ENCODE assay signal across 11 cellular contexts in the genomic region with DNA sequence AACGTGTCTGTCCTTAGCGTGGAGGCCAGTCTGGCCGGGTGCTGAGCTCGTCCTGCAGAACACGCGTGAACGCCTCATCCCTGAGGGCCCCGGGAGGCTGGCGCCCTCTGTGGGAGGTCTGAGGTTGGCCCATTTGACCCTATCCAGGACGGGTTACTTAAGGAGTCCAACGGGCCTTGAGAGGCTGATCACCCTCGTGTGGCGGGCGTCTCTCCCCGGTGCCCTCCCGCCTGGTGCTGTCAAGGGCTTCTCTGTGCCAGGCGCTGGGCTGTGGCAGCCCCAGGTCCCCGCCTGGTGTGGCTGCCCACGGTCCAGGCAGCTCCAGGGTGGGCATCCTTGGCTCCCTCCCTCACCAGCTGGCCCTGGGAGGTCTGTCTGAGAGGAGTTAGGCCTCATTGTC. TPM values are rescaled to one million over a fixed set of nuclear protein-coding genes. Genes with fewer than 3 reads are reported as not detected.
DNase-seq lines count a peak whose midpoint lies in the region; ATAC-seq and TF ChIP-seq lines count a peak whose summit lies in the region.
"Had no signal": no experiment of that assay in that cellular context is flagged by ENCODE, and none has a peak within 500 bp of the region (broad histone marks: within the 10 kb centered on the region; RNA-seq: fewer than 3 reads in every experiment).

No MANE protein-coding gene starts in this region.

- no peak for ATAC-seq in HG03045 (IDR thresholded peaks at IDR 0.05; ENCODE audit: unreplicated experiment)

- no peaks in the 10 kb centered on the region for H3K9me3 ChIP-seq in BLaER1 treated with 17β-estradiol and CSF1 and Interleukin-3, amounts not matched to agents 10 nM and 100 nM (replicated peaks in 1 of 11)
- H3K9me3 ChIP-seq in Peyer's patch: no peaks in the 10 kb centered on the region
- no peaks in the 10 kb centered on the region for H3K9me3 ChIP-seq in neutrophil
- H3K9me3 ChIP-seq: HAP-1 had no signal

- peaks cover 79 to 99% (median 95%) of the 10 kb centered on the region in 10 experiments for H3K4me1 ChIP-seq in BLaER1 treated with 17β-estradiol and CSF1 and Interleukin-3, amounts not matched to agents 10 nM and 100 nM
- H3K4me1 ChIP-seq in Peyer's patch: peaks cover 12 to 92% (median 53%) of the 10 kb centered on the region in 4 donors
- H3K4me1 ChIP-seq in neutrophil (ENCODE audit: control insufficient read depth in 1 of 2, insufficient read depth in 1 of 2, low read depth in 1 of 2, low read length in 1 of 2): peaks cover 78 to 92% of the 10 kb centered on the region in 2 experiments

- H3K27ac ChIP-seq in BLaER1 treated with 17β-estradiol and CSF1 and Interleukin-3, amounts not matched to agents 10 nM and 100 nM: peak overlapping the region in 9 of 11 experiments; percentile 10 to 97 (median 51); a peak in 16 of 22 replicates
- H3K27ac ChIP-seq in Peyer's patch (peak overlapping the region; percentile 28 to 86 (median 50)), neutrophil (peak overlapping the region; percentile 35)

- TF ChIP-seq CTCF in Peyer's patch (IDR thresholded peaks at IDR 0.05) (peak in 1 of 6 experiments; percentile 14), epithelial cell of proximal tubule (conservative IDR thresholded peaks at IDR 0.05; ENCODE audit: low read depth, low read length) (peak; percentile 41), neutrophil (IDR thresholded peaks at IDR 0.05) (no peak)

- H3K36me3 ChIP-seq in BLaER1 treated with 17β-estradiol and CSF1 and Interleukin-3, amounts not matched to agents 10 nM and 100 nM: peaks cover 5 to 73% (median 20%) of the 10 kb centered on the region in 11 experiments; a peak in 18 of 22 replicates
- H3K36me3 ChIP-seq in Peyer's patch (no peaks in the 10 kb centered on the region), neutrophil (no peaks in the 10 kb centered on the region)

- no peak overlapping the region for H3K4me3 ChIP-seq in BLaER1 treated with 17β-estradiol and CSF1 and Interleukin-3, amounts not matched to agents 10 nM and 100 nM
- H3K4me3 ChIP-seq in Peyer's patch: peak overlapping the region in 1 of 4 donors; percentile 8
- no peak overlapping the region for H3K4me3 ChIP-seq in epithelial cell of proximal tubule (ENCODE audit: low read depth, low read length)
- no peak overlapping the region for H3K4me3 ChIP-seq in neutrophil (ENCODE audit: low read depth in 1 of 2, low read length in 1 of 2)
- H3K4me3 ChIP-seq: HAP-1 had no signal

- H4K20me1 ChIP-seq in BLaER1 treated with 17β-estradiol and CSF1 and Interleukin-3, amounts not matched to agents 10 nM and 100 nM: peaks cover 94 to 100% (median 100%) of the 10 kb centered on the region in 11 experiments

- H3K27me3 ChIP-seq in BLaER1 treated with 17β-estradiol and CSF1 and Interleukin-3, amounts not matched to agents 10 nM and 100 nM: no peaks in the 10 kb centered on the region
- H3K27me3 ChIP-seq in Peyer's patch (no peaks in the 10 kb centered on the region), neutrophil (no peaks in the 10 kb centered on the region)

- no peak for TF ChIP-seq POLR2A in Peyer's patch (IDR thresholded peaks at IDR 0.05)

- DNase-seq in Peyer's patch (no peak), epithelial cell of proximal tubule (ENCODE audit: low read depth) (no peak), NCI-H2227 (lab: John Stamatoyannopoulos, UW; ENCODE audit: unreplicated experiment) (no peak), NCI-H345 (lab: John Stamatoyannopoulos, UW) (no peak), NCI-H1436 (lab: John Stamatoyannopoulos, UW) (no peak)
- DNase-seq: mammary epithelial cell, NCI-H1092 had no signal

- H3K4me2 ChIP-seq in BLaER1 treated with 17β-estradiol and CSF1 and Interleukin-3, amounts not matched to agents 10 nM and 100 nM: peak overlapping the region; percentile 96 to 100 (median 100); a peak in 21 of 22 replicates

- H3K9ac ChIP-seq in BLaER1 treated with 17β-estradiol and CSF1 and Interleukin-3, amounts not matched to agents 10 nM and 100 nM: peak overlapping the region in 10 of 11 experiments; percentile 4 to 51 (median 30); a peak in 15 of 22 replicates

RNA-seq across cellular contexts. Expression of gene SKI, which starts 9.7 kb away (rescaled TPM):
- 10 to 100 TPM; 20.1 to 41.5 (median 37.1) TPM for total RNA-seq in Peyer's patch
- total RNA-seq in epithelial cell of proximal tubule: 13.5 and 20.2 TPM in 2 replicates

RNA-seq across cellular contexts. Expression of gene FAAP20, which starts 43.2 kb away (rescaled TPM):
- 10 to 100 TPM; 16.5 to 31.2 (median 25.4) TPM for total RNA-seq in Peyer's patch
- total RNA-seq in epithelial cell of proximal tubule: 40.0 and 63.3 TPM in 2 replicates
